8 cellular contexts compared by ENCODE assay signal in genomic region chr7:87628780-87629569, GRCh38. TPM values are rescaled to one million over a fixed set of nuclear protein-coding genes. Genes with fewer than 3 reads are reported as not detected.
DNase-seq lines count a peak whose midpoint lies in the region; ATAC-seq and TF ChIP-seq lines count a peak whose summit lies in the region.

No MANE protein-coding gene starts in this region.

- peak overlapping the region; percentile 66 for H3K4me3 ChIP-seq in WI38 (ENCODE audit: low read depth, low read length)

- peaks cover 6% of the 10 kb centered on the region for H3K36me3 Mint-ChIP-seq in dendritic cell treated with granulocyte-macrophage colony-stimulating factor and Interleukin-4, amounts not matched to agents 40 ng/mL and 50 ng/mL, for 4 days (ENCODE audit: low read depth)

- peaks cover 18% of the 10 kb centered on the region for H3K4me1 Mint-ChIP-seq in dendritic cell treated with granulocyte-macrophage colony-stimulating factor and Interleukin-4, amounts not matched to agents 40 ng/mL and 50 ng/mL, for 4 days (ENCODE audit: low read depth)

- H3K27me3 Mint-ChIP-seq in dendritic cell treated with granulocyte-macrophage colony-stimulating factor and Interleukin-4, amounts not matched to agents 40 ng/mL and 50 ng/mL, for 4 days: peaks cover 33% of the 10 kb centered on the region

- no peaks in the 10 kb centered on the region for H3K9me3 Mint-ChIP-seq in dendritic cell treated with granulocyte-macrophage colony-stimulating factor and Interleukin-4, amounts not matched to agents 40 ng/mL and 50 ng/mL, for 4 days

- H3K4me3 Mint-ChIP-seq in dendritic cell treated with granulocyte-macrophage colony-stimulating factor and Interleukin-4, amounts not matched to agents 40 ng/mL and 50 ng/mL, for 4 days: peak overlapping the region; percentile 88

- H3K27ac Mint-ChIP-seq in dendritic cell treated with granulocyte-macrophage colony-stimulating factor and Interleukin-4, amounts not matched to agents 40 ng/mL and 50 ng/mL, for 4 days: peak overlapping the region; percentile 50

- peak; percentile 51 for DNase-seq in COR-L47 (lab: John Stamatoyannopoulos, UW)
- peak; percentile 53 for DNase-seq in HuH-7 (ENCODE audit: low spot score)
- DNase-seq in left lobe of liver (ENCODE audit: low spot score): peak; percentile 89
- peak; percentile 4 for DNase-seq in stimulated activated CD4-positive, alpha-beta T cell treated with anti-CD3 and anti-CD28 coated beads, Interleukin-2, amount 100 ng/mL, for 4 hours (ENCODE audit: low read depth)
- no peak for DNase-seq in middle frontal gyrus (ENCODE audit: extremely low spot score, low spot score)

- TF ChIP-seq CTCF in WI38 (IDR thresholded peaks at IDR 0.05; ENCODE audit: low read depth, low read length): no peak

- ATAC-seq in left lobe of liver: peak; percentile 75
- no peak for ATAC-seq in GM21619 (IDR thresholded peaks at IDR 0.05; ENCODE audit: unreplicated experiment)

- intact Hi-C loops in dendritic cell treated with granulocyte-macrophage colony-stimulating factor and Interleukin-4, amounts not matched to agents 40 ng/mL and 50 ng/mL, for 4 days (cut with micrococcal nuclease): no loop called here

RNA-seq across cellular contexts. Expression of gene RUNDC3B, which starts 0.8 kb away (rescaled TPM):
- total RNA-seq in left lobe of liver: 11.4 TPM

RNA-seq across cellular contexts. Expression of gene ABCB1, which starts 28.3 kb away (rescaled TPM):
- 33.4 TPM for total RNA-seq in left lobe of liver
